8 cellular contexts compared by ENCODE assay signal in the genomic region with DNA sequence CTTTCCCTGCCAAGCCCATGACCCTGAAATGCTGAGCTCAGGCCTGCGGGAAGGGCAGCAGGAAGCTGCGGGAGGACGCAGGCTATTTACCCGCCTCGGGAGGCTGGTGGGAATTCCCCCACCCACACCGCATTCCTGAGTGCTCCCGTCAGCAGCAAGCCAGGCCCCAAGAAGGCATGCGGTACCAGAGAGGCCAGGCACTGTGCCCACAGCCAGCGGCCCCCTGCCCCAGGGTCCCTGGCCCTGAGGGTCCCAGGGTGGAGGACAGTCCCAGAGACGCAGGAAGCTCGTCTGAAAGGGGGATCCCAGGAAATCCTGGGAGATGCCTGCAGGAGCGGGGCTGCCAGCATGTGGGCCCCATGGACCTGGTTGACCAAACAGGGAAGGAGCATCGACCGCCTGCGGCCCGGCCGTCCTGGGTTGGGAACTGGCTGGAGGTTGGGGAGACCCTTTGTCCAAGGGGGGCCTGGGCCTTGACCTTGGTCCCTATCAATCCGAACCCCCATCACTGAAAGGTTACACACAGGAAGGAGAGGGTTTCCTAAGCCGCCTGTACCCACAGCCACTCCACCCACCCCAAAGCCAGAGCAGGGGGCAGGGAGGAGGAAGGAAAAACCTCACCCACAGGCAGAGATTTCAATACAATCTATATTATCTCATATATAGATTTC. TPM values are rescaled to one million over a fixed set of nuclear protein-coding genes. Genes with fewer than 3 reads are reported as not detected.
A peak's percentile ranks its signal among the peaks of the same experiment; 100 is the strongest.
DNase-seq lines count a peak whose midpoint lies in the region; ATAC-seq and TF ChIP-seq lines count a peak whose summit lies in the region.

No MANE protein-coding gene starts in this region.

- no peak for ATAC-seq in CD4-positive, CD25-positive, alpha-beta regulatory T cell (ENCODE audit: low read depth in 2 of 2)
- peak; percentile 86 for ATAC-seq in left lung
- no peak for ATAC-seq in GM18505 (IDR thresholded peaks at IDR 0.05; ENCODE audit: unreplicated experiment)
- ATAC-seq in GM21619 (IDR thresholded peaks at IDR 0.05; ENCODE audit: unreplicated experiment) = no peak

- peaks cover 5 to 30% (median 7%) of the 10 kb centered on the region in 4 donors for H3K4me1 Mint-ChIP-seq in CD4-positive, CD25-positive, alpha-beta regulatory T cell

- no peak for TF ChIP-seq POLR2A in GM18505 (IDR thresholded peaks at IDR 0.05; ENCODE audit: borderline replicate concordance, extremely low read depth, insufficient read depth, insufficient read length)

- no peaks in the 10 kb centered on the region for H3K9me2 ChIP-seq in PC-9 (ENCODE audit: insufficient read depth)

- CTCF ChIA-PET in PC-9 (lab: Charles Lee) = interaction anchor here (0.6 to 1.1 kb wide), 2 partner anchors 12 to 119 kb away, joined by 3 to 4 read pairs; no protein-coding TSS in a partner anchor

- H3K36me3 ChIP-seq in CD4-positive, CD25-positive, alpha-beta regulatory T cell (ENCODE audit: control insufficient read depth, insufficient read depth, low read length) = no peaks in the 10 kb centered on the region
- peaks cover 14% of the 10 kb centered on the region; the same call in 1 of the 2 replicates for H3K36me3 ChIP-seq in PC-9 (ENCODE audit: low read depth)
- H3K36me3 ChIP-seq in left lung = peaks cover 0 to 61% of the 10 kb centered on the region in 2 donors

- peak overlapping the region in 1 of 4 donors; percentile 29 for H3K4me3 Mint-ChIP-seq in CD4-positive, CD25-positive, alpha-beta regulatory T cell

- peak overlapping the region; percentile 12 to 80 (median 20) for H3K27ac Mint-ChIP-seq in CD4-positive, CD25-positive, alpha-beta regulatory T cell

- 0 out of 2 replicates have a peak, but pooled peaks cover 3% of the 10 kb centered on the region for H3K79me2 ChIP-seq in PC-9 (ENCODE audit: low read depth)

- H3K27me3 ChIP-seq in CD4-positive, CD25-positive, alpha-beta regulatory T cell (ENCODE audit: control insufficient read depth, insufficient read depth, low read length) = no peaks in the 10 kb centered on the region
- H3K27me3 ChIP-seq in PC-9 (ENCODE audit: insufficient read depth, low read depth) = no peaks in the 10 kb centered on the region
- H3K27me3 ChIP-seq in left lung = no peaks in the 10 kb centered on the region

- POLR2A ChIA-PET in PC-9 (lab: Charles Lee; ENCODE audit: unreplicated experiment) = interaction anchor here (0.6 to 1.0 kb wide), 7 partner anchors 10 to 219 kb away, joined by 3 to 13 read pairs (median 5); a partner anchor contains a TSS

- peak in 1 of 3 donors; percentile 21 for DNase-seq in CD4-positive, CD25-positive, alpha-beta regulatory T cell
- DNase-seq in PC-9 (peak; percentile 93 to 94), choroid plexus epithelial cell (ENCODE audit: low read depth) (peak; percentile 96), left lung (peak; percentile 87 to 93), SHP77 treated with DMSO at 0.1 percent for 48 hours (lab: John Stamatoyannopoulos, UW) (no peak)
- peak; percentile 60 for DNase-seq in stimulated activated CD8-positive, alpha-beta memory T cell treated with anti-CD3 and anti-CD28 coated beads, Interleukin-4, amount 100 ng/mL, for 48 hours

- peaks cover 7% of the 10 kb centered on the region for H3K36me3 Mint-ChIP-seq in CD4-positive, CD25-positive, alpha-beta regulatory T cell

- no peaks in the 10 kb centered on the region for H3K9me3 ChIP-seq in CD4-positive, CD25-positive, alpha-beta regulatory T cell (ENCODE audit: control insufficient read depth in 2 of 2, low read length in 2 of 2)
- H3K9me3 ChIP-seq in PC-9 (ENCODE audit: insufficient read depth, low read depth) = no peaks in the 10 kb centered on the region
- H3K9me3 ChIP-seq in left lung = no peaks in the 10 kb centered on the region

- H3K4me2 ChIP-seq in PC-9 = peak overlapping the region; percentile 56

- no peaks in the 10 kb centered on the region for H3K27me3 Mint-ChIP-seq in CD4-positive, CD25-positive, alpha-beta regulatory T cell

- intact Hi-C loops in PC-9 (cut with micrococcal nuclease; ENCODE audit: unreplicated experiment) (loop anchor here (1.0 to 5.0 kb wide), 3 partner anchors 21 to 106 kb away; a partner anchor contains a TSS), left lung (cut with DNase I) (no loop called here)

- no peak overlapping the region for H3K4me3 ChIP-seq in CD4-positive, CD25-positive, alpha-beta regulatory T cell (ENCODE audit: low read depth, low read length)
- H3K4me3 ChIP-seq in PC-9 (no peak overlapping the region), choroid plexus epithelial cell (ENCODE audit: low read depth, low read length) (no peak overlapping the region), left lung (no peak overlapping the region)

- peaks cover 58% of the 10 kb centered on the region for H3F3A ChIP-seq in PC-9 (ENCODE audit: insufficient read depth, low read depth)

- peaks cover 19% of the 10 kb centered on the region for H3K4me1 ChIP-seq in CD4-positive, CD25-positive, alpha-beta regulatory T cell (ENCODE audit: control insufficient read depth, insufficient read depth, low read length, poor library complexity, severe bottlenecking)
- H3K4me1 ChIP-seq in PC-9 (replicated peaks; ENCODE audit: insufficient read depth) (peaks cover 38% of the 10 kb centered on the region), left lung (peaks cover 29 to 57% of the 10 kb centered on the region in 2 donors)

- H4K20me1 ChIP-seq in PC-9 (ENCODE audit: insufficient read depth) = 0 out of 2 replicates have a peak, but pooled peaks cover under 1% of the 10 kb centered on the region

- H2AFZ ChIP-seq in PC-9 = no peak overlapping the region

- BruUV-seq in PC-9 (replicated peaks; lab: Mats Ljungman, UMichigan) = TSS peak; percentile 39

- H3K27ac ChIP-seq in CD4-positive, CD25-positive, alpha-beta regulatory T cell (ENCODE audit: insufficient read depth, low read length, poor library complexity, severe bottlenecking) = peak overlapping the region; percentile 19
- H3K27ac ChIP-seq in PC-9 = peak overlapping the region; percentile 89
- H3K27ac ChIP-seq in left lung = peak overlapping the region; percentile 79 to 88

- H3K9me3 Mint-ChIP-seq in CD4-positive, CD25-positive, alpha-beta regulatory T cell = no peaks in the 10 kb centered on the region

- TF ChIP-seq CTCF in PC-9 (conservative IDR thresholded peaks at IDR 0.05) (no peak), choroid plexus epithelial cell (conservative IDR thresholded peaks at IDR 0.05; ENCODE audit: low read depth, low read length) (no peak), left lung (IDR thresholded peaks at IDR 0.05) (no peak)

RNA-seq across cellular contexts. Expression of a gene that starts 17.0 kb away (rescaled TPM):
- total RNA-seq in CD4-positive, CD25-positive, alpha-beta regulatory T cell = 39.4 TPM
- 1 to 10 TPM; 1.4 to 2.4 (median 2.0) TPM for polyA plus RNA-seq in CD4-positive, CD25-positive, alpha-beta regulatory T cell
- total RNA-seq in PC-9 (2021) (27.9 and 41.8 TPM in 2 replicates), left lung (10 to 100 TPM; 12.1 to 17.1 TPM)

RNA-seq across cellular contexts. Expression of a gene that starts 37.2 kb away (rescaled TPM):
- 137 TPM for total RNA-seq in CD4-positive, CD25-positive, alpha-beta regulatory T cell
- polyA plus RNA-seq in CD4-positive, CD25-positive, alpha-beta regulatory T cell = 1 to 10 TPM; 2.6 to 6.9 (median 5.4) TPM
- total RNA-seq in PC-9 (2021) (39.8 and 45.6 TPM in 2 replicates), left lung (10 to 100 TPM; 30.9 to 39.0 TPM)

RNA-seq across cellular contexts. Expression of a gene that starts 54.0 kb away (rescaled TPM):
- total RNA-seq in CD4-positive, CD25-positive, alpha-beta regulatory T cell = 31.3 TPM
- polyA plus RNA-seq in CD4-positive, CD25-positive, alpha-beta regulatory T cell = 1 to 10 TPM; 7.2 to 8.2 (median 7.7) TPM
- total RNA-seq in PC-9 (2021) (185 and 192 TPM in 2 replicates), left lung (10 to 100 TPM; 84.5 to 98.3 TPM)

Comparison
In these comparisons a context has a peak if more than half of its experiments do, and no peak if none do; other contexts are left out.
1. H3K27ac ChIP-seq: peak in every context shown above with its lines; median percentile 89 in PC-9; 84 in left lung; 19 in CD4-positive, CD25-positive, alpha-beta regulatory T cell.